ENCODE assay signal across 31 cellular contexts in genomic region chr16:28156031-28156680, GRCh38. TPM values are rescaled to one million over a fixed set of nuclear protein-coding genes. Genes with fewer than 3 reads are reported as not detected.
A peak's percentile ranks its signal among the peaks of the same experiment; 100 is the strongest.
DNase-seq lines count a peak whose midpoint lies in the region; ATAC-seq, FAIRE-seq and TF ChIP-seq lines count a peak whose summit lies in the region.
"Had no signal": no experiment of that assay in that cellular context is flagged by ENCODE, and none has a peak within 500 bp of the region (broad histone marks: within the 10 kb centered on the region; RNA-seq: fewer than 3 reads in every experiment).

No MANE protein-coding gene starts in this region.

- POLR2A ChIA-PET in CD8-positive, alpha-beta memory T cell (lab: Charles Lee) = interaction anchor here (0.6 kb wide), 1 partner anchor 14 kb away, joined by 4 read pairs; no protein-coding TSS in a partner anchor

- no peak overlapping the region for H3K4me3 ChIP-seq in CD8-positive, alpha-beta memory T cell (ENCODE audit: low read length)
- H3K4me3 ChIP-seq: cardiac muscle cell, colonic mucosa, sigmoid colon had no signal

- FAIRE-seq in GM19239 (lab: Jason Lieb, UNC) = no peak
- FAIRE-seq: astrocyte, HepG2, islet of Langerhans had no signal

- H3K27ac Mint-ChIP-seq in activated T-cell treated with anti-CD3 and anti-CD28 coated beads, Interleukin-2, amount 50 U/mL, for 72 hours = peak overlapping the region; percentile 93
- H3K27ac Mint-ChIP-seq in CD8-positive, alpha-beta memory T cell = peak overlapping the region in 6 of 8 donors; percentile 48 to 88 (median 68)
- H3K27ac Mint-ChIP-seq in activated T-helper 17 cell treated with anti-CD3 and anti-CD28 coated beads, Interleukin-2, amount 50 U/mL, for 72 hours = peak overlapping the region; percentile 56
- peak overlapping the region; percentile 96 for H3K27ac Mint-ChIP-seq in nephron progenitor cell
- H3K27ac Mint-ChIP-seq: activated naive CD8-positive, alpha-beta T cell treated with anti-CD3 and anti-CD28 coated beads, Interleukin-2, amount 50 U/mL, for 24 hours; activated T-helper 2 cell treated with anti-CD3 and anti-CD28 coated beads, Interferon-gamma antibody, Interleukin-2, Interleukin-4, amounts not matched to agents 10 μg/mL and 5 μg/mL and 100 μg/mL, durations not matched to agents 14 hours and 24 hours and 36 hours had no signal

- no peak overlapping the region for H3K4me3 Mint-ChIP-seq in activated T-cell treated with anti-CD3 and anti-CD28 coated beads, Interleukin-2, amount 50 U/mL, for 72 hours
- H3K4me3 Mint-ChIP-seq in CD8-positive, alpha-beta memory T cell = no peak overlapping the region
- peak overlapping the region; percentile 31 for H3K4me3 Mint-ChIP-seq in activated T-helper 17 cell treated with anti-CD3 and anti-CD28 coated beads, Interleukin-2, amount 50 U/mL, for 72 hours
- peak overlapping the region; percentile 67 for H3K4me3 Mint-ChIP-seq in nephron progenitor cell
- H3K4me3 Mint-ChIP-seq: activated naive CD8-positive, alpha-beta T cell treated with anti-CD3 and anti-CD28 coated beads, Interleukin-2, amount 50 U/mL, for 24 hours had no signal

- H3K36me3 ChIP-seq in CD8-positive, alpha-beta memory T cell (ENCODE audit: insufficient read depth, low read length) = peaks cover 32% of the 10 kb centered on the region

- no peaks in the 10 kb centered on the region for H3K27me3 Mint-ChIP-seq in activated T-cell treated with anti-CD3 and anti-CD28 coated beads, Interleukin-2, amount 50 U/mL, for 72 hours (ENCODE audit: low read depth)
- H3K27me3 Mint-ChIP-seq in CD8-positive, alpha-beta memory T cell = no peaks in the 10 kb centered on the region
- no peaks in the 10 kb centered on the region for H3K27me3 Mint-ChIP-seq in activated T-helper 17 cell treated with anti-CD3 and anti-CD28 coated beads, Interleukin-2, amount 50 U/mL, for 72 hours
- H3K27me3 Mint-ChIP-seq in nephron progenitor cell (ENCODE audit: low read depth, poor library complexity) = no peaks in the 10 kb centered on the region
- H3K27me3 Mint-ChIP-seq: activated naive CD8-positive, alpha-beta T cell treated with anti-CD3 and anti-CD28 coated beads, Interleukin-2, amount 50 U/mL, for 24 hours had no signal

- H3K9me3 Mint-ChIP-seq in activated T-cell treated with anti-CD3 and anti-CD28 coated beads, Interleukin-2, amount 50 U/mL, for 72 hours = no peaks in the 10 kb centered on the region
- no peaks in the 10 kb centered on the region for H3K9me3 Mint-ChIP-seq in CD8-positive, alpha-beta memory T cell
- H3K9me3 Mint-ChIP-seq in activated T-helper 17 cell treated with anti-CD3 and anti-CD28 coated beads, Interleukin-2, amount 50 U/mL, for 72 hours = no peaks in the 10 kb centered on the region
- H3K9me3 Mint-ChIP-seq in nephron progenitor cell = no peaks in the 10 kb centered on the region
- H3K9me3 Mint-ChIP-seq: activated naive CD8-positive, alpha-beta T cell treated with anti-CD3 and anti-CD28 coated beads, Interleukin-2, amount 50 U/mL, for 24 hours; activated T-helper 2 cell treated with anti-CD3 and anti-CD28 coated beads, Interferon-gamma antibody, Interleukin-2, Interleukin-4, amounts not matched to agents 10 μg/mL and 5 μg/mL and 100 μg/mL, durations not matched to agents 14 hours and 24 hours and 36 hours had no signal

- ATAC-seq in activated T-cell treated with anti-CD3 and anti-CD28 coated beads, Interleukin-2, amount 50 U/mL, for 72 hours (replicated peaks in 1 of 2) = no peak
- ATAC-seq in activated T-helper 17 cell treated with anti-CD3 and anti-CD28 coated beads, Interleukin-2, amount 50 U/mL, for 72 hours (replicated peaks) = no peak
- ATAC-seq: activated naive CD8-positive, alpha-beta T cell treated with anti-CD3 and anti-CD28 coated beads, Interleukin-2, amount 50 U/mL, for 24 hours; HCT116; HepG2; left ventricle myocardium superior; Panc1; SK-N-SH treated with all-trans-retinoic acid at 6 μM for 48 hours had no signal

- CTCF ChIA-PET in CD8-positive, alpha-beta memory T cell (lab: Charles Lee) = interaction anchor here (1.2 to 1.7 kb wide), 2 partner anchors 14 to 55 kb away, joined by 4 to 7 read pairs; no protein-coding TSS in a partner anchor

- H3K36me3 Mint-ChIP-seq in activated T-cell treated with anti-CD3 and anti-CD28 coated beads, Interleukin-2, amount 50 U/mL, for 72 hours (ENCODE audit: insufficient read depth in 2 of 2) = peaks cover 10 to 34% of the 10 kb centered on the region in 2 donors
- peaks cover 20 to 79% (median 39%) of the 10 kb centered on the region in 3 donors for H3K36me3 Mint-ChIP-seq in CD8-positive, alpha-beta memory T cell
- H3K36me3 Mint-ChIP-seq in activated T-helper 17 cell treated with anti-CD3 and anti-CD28 coated beads, Interleukin-2, amount 50 U/mL, for 72 hours (ENCODE audit: low read depth) = peaks cover 96% of the 10 kb centered on the region
- H3K36me3 Mint-ChIP-seq in nephron progenitor cell (ENCODE audit: low read depth) = peaks cover 47% of the 10 kb centered on the region

- H3K9me3 ChIP-seq in CD8-positive, alpha-beta memory T cell (ENCODE audit: low read length) = no peaks in the 10 kb centered on the region
- H3K9me3 ChIP-seq: colonic mucosa, sigmoid colon had no signal

- TF ChIP-seq CTCF in nephron progenitor cell (IDR thresholded peaks at IDR 0.05) = no peak

- no peaks in the 10 kb centered on the region for H3K27me3 ChIP-seq in CD8-positive, alpha-beta memory T cell (ENCODE audit: insufficient read depth, low read length, poor library complexity, severe bottlenecking)
- H3K27me3 ChIP-seq: cardiac muscle cell, colonic mucosa, sigmoid colon had no signal

- peaks cover 58% of the 10 kb centered on the region for H3K4me1 Mint-ChIP-seq in activated T-cell treated with anti-CD3 and anti-CD28 coated beads, Interleukin-2, amount 50 U/mL, for 72 hours (ENCODE audit: low read depth)
- peaks cover 52 to 70% (median 67%) of the 10 kb centered on the region in 3 donors for H3K4me1 Mint-ChIP-seq in CD8-positive, alpha-beta memory T cell
- H3K4me1 Mint-ChIP-seq in activated T-helper 17 cell treated with anti-CD3 and anti-CD28 coated beads, Interleukin-2, amount 50 U/mL, for 72 hours = peaks cover 30% of the 10 kb centered on the region
- H3K4me1 Mint-ChIP-seq in nephron progenitor cell = peaks cover 74% of the 10 kb centered on the region

- DNase-seq in activated T-cell treated with anti-CD3 and anti-CD28 coated beads, Interleukin-2, amount 50 U/mL, for 72 hours = no peak
- no peak for DNase-seq in activated T-cell treated with anti-CD3 and anti-CD28 coated beads, Interleukin-2, amount 50 U/mL, for 48 hours
- DNase-seq in CD8-positive, alpha-beta memory T cell = no peak
- DNase-seq in nephron progenitor cell (no peak), GM19239 (ENCODE audit: insufficient read length, low spot score) (no peak), T-helper 2 cell (no peak), NCI-H1436 (lab: John Stamatoyannopoulos, UW) (no peak)
- DNase-seq: activated naive CD8-positive, alpha-beta T cell treated with anti-CD3 and anti-CD28 coated beads, Interleukin-2, amount 50 U/mL, for 24 hours; AML-193; colonic mucosa; effector memory CD4-positive, alpha-beta T cell; EL; erythroblast; glutamatergic neuron; Kasumi-1; left ventricle myocardium superior; NCI-H226; Right ventricle myocardium superior; sigmoid colon; stimulated activated CD4-positive, alpha-beta T cell treated with anti-CD3 and anti-CD28 coated beads, Interleukin-12 subunit alpha, Interleukin-12 subunit beta, amount 100 ng/mL, for 4 hours; stimulated activated CD4-positive, alpha-beta T cell treated with anti-CD3 and anti-CD28 coated beads, Interleukin-4, amount 100 ng/mL, for 1 hour; trophoblast cell had no signal

- H3K4me1 ChIP-seq in CD8-positive, alpha-beta memory T cell (ENCODE audit: insufficient read depth, low read length) = peaks cover 15% of the 10 kb centered on the region
- H3K4me1 ChIP-seq: colonic mucosa had no signal

- H3K27ac ChIP-seq in CD8-positive, alpha-beta memory T cell (ENCODE audit: low read depth, low read length) = no peak overlapping the region
- H3K27ac ChIP-seq: cardiac muscle cell, colonic mucosa, sigmoid colon had no signal

RNA-seq across cellular contexts. Expression of gene XPO6, which starts 55.6 kb away (rescaled TPM):
- 100 to 1,000 TPM; 276 to 279 TPM for total RNA-seq in activated T-cell treated with anti-CD3 and anti-CD28 coated beads, Interleukin-2, amount 50 U/mL, for 72 hours
- total RNA-seq in CD8-positive, alpha-beta memory T cell = 100 to 1,000 TPM; 228 to 234 TPM
- 96.8 TPM for polyA plus RNA-seq in CD8-positive, alpha-beta memory T cell
- total RNA-seq in activated T-helper 17 cell treated with anti-CD3 and anti-CD28 coated beads, Interleukin-2, amount 50 U/mL, for 72 hours = 100 to 1,000 TPM; 238 to 263 TPM

Comparison
In these comparisons a context has a peak if more than half of its experiments do, and no peak if none do; other contexts are left out.
1. H3K4me3 Mint-ChIP-seq: peak in activated T-helper 17 cell treated with anti-CD3 and anti-CD28 coated beads, Interleukin-2, amount 50 U/mL, for 72 hours (single experiment) and nephron progenitor cell (single experiment); none in activated T-cell treated with anti-CD3 and anti-CD28 coated beads, Interleukin-2, amount 50 U/mL, for 72 hours (0 of 2) and CD8-positive, alpha-beta memory T cell (0 of 7).
2. Peak in every context shown above with its lines, with median percentiles within 50 percentile points of each other: H3K27ac Mint-ChIP-seq.